Comparison of ENCODE assay signal across 9 cellular contexts in genomic region chr5:142322747-142323479, GRCh38. TPM values are rescaled to one million over a fixed set of nuclear protein-coding genes. Genes with fewer than 3 reads are reported as not detected.
DNase-seq lines count a peak whose midpoint lies in the region; ATAC-seq and TF ChIP-seq lines count a peak whose summit lies in the region.
"Had no signal": no experiment of that assay in that cellular context is flagged by ENCODE, and none has a peak within 500 bp of the region (broad histone marks: within the 10 kb centered on the region; RNA-seq: fewer than 3 reads in every experiment).

No MANE protein-coding gene starts in this region.

- H3K4me3 Mint-ChIP-seq in Caco-2 (ENCODE audit: unreplicated experiment) (peak overlapping the region; percentile 89), osteocyte (ENCODE audit: unreplicated experiment) (peak overlapping the region; percentile 91)

- no peak for TF ChIP-seq CTCF in Caco-2 (IDR thresholded peaks at IDR 0.05; ENCODE audit: insufficient read depth in 1 of 2, low read depth in 1 of 2, low read length in 1 of 2, severe bottlenecking in 1 of 2, unreplicated experiment in 1 of 2)
- no peak for TF ChIP-seq CTCF in osteocyte (IDR thresholded peaks at IDR 0.05)

- BruUV-seq in Caco-2 (replicated peaks; lab: Mats Ljungman, UMichigan) = no TSS peak

- H3K9me3 Mint-ChIP-seq in Caco-2 (ENCODE audit: unreplicated experiment) = no peaks in the 10 kb centered on the region
- H3K9me3 Mint-ChIP-seq in osteocyte (ENCODE audit: unreplicated experiment) = no peaks in the 10 kb centered on the region

- CTCF ChIA-PET in Caco-2 (lab: Charles Lee) = interaction anchor here (0.6 kb wide), 1 partner anchor 148 kb away, joined by 5 read pairs; no protein-coding TSS in a partner anchor

- no peaks in the 10 kb centered on the region for H3K9me3 ChIP-seq in Caco-2

- no peaks in the 10 kb centered on the region for H3K36me3 Mint-ChIP-seq in Caco-2 (ENCODE audit: insufficient read depth, unreplicated experiment)
- H3K36me3 Mint-ChIP-seq in osteocyte (ENCODE audit: unreplicated experiment) = no peaks in the 10 kb centered on the region

- ATAC-seq in GM18868 (IDR thresholded peaks at IDR 0.05; ENCODE audit: unreplicated experiment) = no peak

- H3K27me3 Mint-ChIP-seq in Caco-2 (ENCODE audit: insufficient read depth, unreplicated experiment) (no peaks in the 10 kb centered on the region), osteocyte (ENCODE audit: unreplicated experiment) (no peaks in the 10 kb centered on the region)

- H3K36me3 ChIP-seq in Caco-2 (ENCODE audit: control insufficient read depth, insufficient read depth, low read length) = no peaks in the 10 kb centered on the region

- intact Hi-C loops in Caco-2 (cut with micrococcal nuclease; ENCODE audit: unreplicated experiment) = loop anchor here (5.0 kb wide), 2 partner anchors 156 to 171 kb away; no protein-coding TSS in a partner anchor

- H3K4me3 ChIP-seq in Caco-2 (ENCODE audit: low read depth, low read length) = peak overlapping the region; percentile 83

- POLR2A ChIA-PET in Caco-2 (lab: Charles Lee) = interaction anchor here (0.6 to 0.7 kb wide), 2 partner anchors 106 to 673 kb away, joined by 5 to 9 read pairs; no protein-coding TSS in a partner anchor

- H3K4me1 ChIP-seq in Caco-2 = peaks cover 39% of the 10 kb centered on the region

- H3K27me3 ChIP-seq in Caco-2 (replicated peaks; ENCODE audit: control insufficient read depth, insufficient read depth, low read length) = no peaks in the 10 kb centered on the region

- H3K4me1 Mint-ChIP-seq in Caco-2 (ENCODE audit: low read depth, unreplicated experiment) (peaks cover 43% of the 10 kb centered on the region), osteocyte (ENCODE audit: unreplicated experiment) (peaks cover 80% of the 10 kb centered on the region)

- H3K27ac Mint-ChIP-seq in Caco-2 (ENCODE audit: unreplicated experiment) (peak overlapping the region; percentile 86), osteocyte (ENCODE audit: unreplicated experiment) (peak overlapping the region; percentile 95)

- DNase-seq in Caco-2 = no peak
- DNase-seq in RKO (ENCODE audit: low spot score) = peak; percentile 63
- peak; percentile 83 for DNase-seq in fibroblast of gingiva (ENCODE audit: low read depth)
- DNase-seq in osteocyte (ENCODE audit: extremely low spot score, unreplicated experiment) = no peak
- no peak for DNase-seq in COLO829 (ENCODE audit: low spot score)
- no peak for DNase-seq in NCI-H146 treated with DMSO at 0.1 percent for 48 hours (lab: John Stamatoyannopoulos, UW; ENCODE audit: unreplicated experiment)
- DNase-seq in NCI-H1105 treated with DMSO at 0.1 percent for 48 hours (lab: John Stamatoyannopoulos, UW) = no peak
- DNase-seq: NCI-H2081 had no signal

RNA-seq across cellular contexts. Expression of gene SPRY4, which starts 1.9 kb away (rescaled TPM):
- 7.7 and 8.3 TPM in 2 replicates for total RNA-seq in Caco-2 (2022)
- total RNA-seq in osteocyte = 12.0 and 15.6 TPM in 2 replicates

Comparison
In these comparisons a context has a peak if more than half of its experiments do, and no peak if none do; other contexts are left out.
1. DNase-seq: peak in RKO (single experiment) and fibroblast of gingiva (single experiment); none in Caco-2 (0 of 2), osteocyte (single experiment), COLO829 (single experiment), NCI-H146 treated with DMSO at 0.1 percent for 48 hours (single experiment) and NCI-H1105 treated with DMSO at 0.1 percent for 48 hours (single experiment).